Comparison of ENCODE assay signal across 8 cellular contexts in the genomic region with DNA sequence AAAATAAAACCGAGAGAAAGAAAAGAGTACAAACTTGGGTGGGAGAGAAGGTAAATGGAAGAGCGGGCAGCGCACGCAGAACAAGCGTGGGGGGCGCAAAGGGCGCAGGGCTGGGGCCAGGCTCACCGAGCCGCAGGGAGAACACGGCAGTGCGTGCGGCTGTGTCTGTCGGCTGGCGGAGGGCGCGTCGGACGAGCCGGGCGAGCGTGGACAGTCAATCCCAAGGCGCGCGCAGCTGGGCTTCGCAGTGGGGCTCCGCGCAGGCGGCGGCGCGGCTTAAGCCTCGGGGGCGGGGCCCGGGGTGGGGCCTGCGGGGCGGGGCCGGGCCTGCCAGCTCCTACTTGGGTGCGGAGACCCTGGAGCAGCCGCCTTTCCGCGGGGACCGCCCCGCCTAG. TPM values are rescaled to one million over a fixed set of nuclear protein-coding genes. Genes with fewer than 3 reads are reported as not detected.
DNase-seq lines count a peak whose midpoint lies in the region; ATAC-seq, FAIRE-seq and TF ChIP-seq lines count a peak whose summit lies in the region.

A gene with protein sequence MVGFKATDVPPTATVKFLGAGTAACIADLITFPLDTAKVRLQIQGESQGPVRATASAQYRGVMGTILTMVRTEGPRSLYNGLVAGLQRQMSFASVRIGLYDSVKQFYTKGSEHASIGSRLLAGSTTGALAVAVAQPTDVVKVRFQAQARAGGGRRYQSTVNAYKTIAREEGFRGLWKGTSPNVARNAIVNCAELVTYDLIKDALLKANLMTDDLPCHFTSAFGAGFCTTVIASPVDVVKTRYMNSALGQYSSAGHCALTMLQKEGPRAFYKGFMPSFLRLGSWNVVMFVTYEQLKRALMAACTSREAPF (minus strand): TSS at position 249 of the 395 bp plus-strand sequence. CDS start 4,465 bp downstream, outside the sequence.

- peaks cover 31% of the 10 kb centered on the region for H3K4me1 ChIP-seq in A549

- CTCF ChIA-PET in A549 (lab: Yijun Ruan, JAX) = interaction anchor here (1.0 to 1.5 kb wide), 5 partner anchors 16 to 188 kb away, joined by 3 to 7 read pairs (median 5); a partner anchor contains a TSS

- H3K4me2 ChIP-seq in A549 = peak within 1 kb of the TSS; percentile 93

- peak within 1 kb of the TSS; percentile 62 for H3K4me3 ChIP-seq in A549

- no peak for FAIRE-seq in A549 (lab: Jason Lieb, UNC)

- no peak for TF ChIP-seq RAD21 in A549 (conservative IDR thresholded peaks at IDR 0.05 in 1 of 2, IDR thresholded peaks at IDR 0.05 in 1 of 2)

- ATAC-seq in A549 (peak; percentile 87 to 92), GM18867 (IDR thresholded peaks at IDR 0.05; ENCODE audit: unreplicated experiment) (peak; percentile 50), HG03097 (IDR thresholded peaks at IDR 0.05; ENCODE audit: low FRiP score, unreplicated experiment) (peak; percentile 37)

- no peaks in the 10 kb centered on the region for H3K9me3 ChIP-seq in A549

- TF ChIP-seq CTCF in A549 (IDR thresholded peaks at IDR 0.05) = no peak

- POLR2A ChIA-PET in A549 (lab: Yijun Ruan, JAX) = interaction anchor here (0.6 to 1.9 kb wide), 17 partner anchors 10 to 510 kb away, joined by 3 to 10 read pairs (median 4); a partner anchor contains a TSS

- peak; percentile 95 for TF ChIP-seq POLR2A in A549 (IDR thresholded peaks at IDR 0.05; ENCODE audit: low read length)

- TF ChIP-seq EP300 in A549 (IDR thresholded peaks at IDR 0.05) = no peak

- under 1% methylated on average over 36 of the region's 43 CpGs for WGBS in A549 (ENCODE audit: missing lambda C conversion rate)

- DNase-seq in A549 (ENCODE audit: low read depth in 1 of 2, low spot score in 1 of 2) (peak in 1 of 2 experiments; percentile 81), NCI-H2227 treated with DMSO at 0.1 percent for 48 hours (lab: John Stamatoyannopoulos, UW) (peak; percentile 81), cerebellum (ENCODE audit: low spot score) (peak; percentile 41), kidney glomerular epithelial cell (lab: John Stamatoyannopoulos, UW) (peak; percentile 49)
- DNase-seq in activated CD4-positive, CD25-positive, alpha-beta regulatory T cell treated with anti-CD3 and anti-CD28 coated beads, Interleukin-2, amount 50 U/mL, for 16 hours (ENCODE audit: low read depth, low spot score) = peak; percentile 63
- DNase-seq in stimulated activated CD4-positive, alpha-beta T cell treated with anti-CD3 and anti-CD28 coated beads, Interleukin-1b, Interleukin-23, amount 100 ng/mL, for 1 hour (ENCODE audit: low read depth in 2 of 2) = peak; percentile 54 to 76

- peak within 1 kb of the TSS; percentile 88 to 92 for H3K27ac ChIP-seq in A549

TF ChIP-seq in A549, 52 proteins besides CTCF, POLR2A, EP300 and RAD21:
- TF ChIP-seq MYC (IDR thresholded peaks at IDR 0.05; ENCODE audit: borderline replicate concordance, low read length) (0 out of 2 replicates have a peak, but pooled peaks have one; percentile 10), FOXS1 (CRISPR knock-in tag; IDR thresholded peaks at IDR 0.05) (no peak), NPAS2 (CRISPR knock-in tag; IDR thresholded peaks at IDR 0.05; ENCODE audit: borderline replicate concordance) (no peak), HOXA7 (CRISPR knock-in tag; IDR thresholded peaks at IDR 0.05) (no peak), RFX5 (IDR thresholded peaks at IDR 0.05) (no peak), JUN (IDR thresholded peaks at IDR 0.05) (peak in 1 of 2 experiments; percentile 60; a peak in 1 of 5 replicates), CHD4 (IDR thresholded peaks at IDR 0.05; ENCODE audit: borderline replicate concordance) (no peak)
- TF ChIP-seq, protein P1, sequence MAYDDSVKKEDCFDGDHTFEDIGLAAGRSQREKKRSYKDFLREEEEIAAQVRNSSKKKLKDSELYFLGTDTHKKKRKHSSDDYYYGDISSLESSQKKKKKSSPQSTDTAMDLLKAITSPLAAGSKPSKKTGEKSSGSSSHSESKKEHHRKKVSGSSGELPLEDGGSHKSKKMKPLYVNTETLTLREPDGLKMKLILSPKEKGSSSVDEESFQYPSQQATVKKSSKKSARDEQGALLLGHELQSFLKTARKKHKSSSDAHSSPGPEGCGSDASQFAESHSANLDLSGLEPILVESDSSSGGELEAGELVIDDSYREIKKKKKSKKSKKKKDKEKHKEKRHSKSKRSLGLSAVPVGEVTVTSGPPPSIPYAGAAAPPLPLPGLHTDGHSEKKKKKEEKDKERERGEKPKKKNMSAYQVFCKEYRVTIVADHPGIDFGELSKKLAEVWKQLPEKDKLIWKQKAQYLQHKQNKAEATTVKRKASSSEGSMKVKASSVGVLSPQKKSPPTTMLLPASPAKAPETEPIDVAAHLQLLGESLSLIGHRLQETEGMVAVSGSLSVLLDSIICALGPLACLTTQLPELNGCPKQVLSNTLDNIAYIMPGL (CRISPR knock-in tag; IDR thresholded peaks at IDR 0.05; ENCODE audit: borderline replicate concordance) = no peak
- TF ChIP-seq, protein P2, sequence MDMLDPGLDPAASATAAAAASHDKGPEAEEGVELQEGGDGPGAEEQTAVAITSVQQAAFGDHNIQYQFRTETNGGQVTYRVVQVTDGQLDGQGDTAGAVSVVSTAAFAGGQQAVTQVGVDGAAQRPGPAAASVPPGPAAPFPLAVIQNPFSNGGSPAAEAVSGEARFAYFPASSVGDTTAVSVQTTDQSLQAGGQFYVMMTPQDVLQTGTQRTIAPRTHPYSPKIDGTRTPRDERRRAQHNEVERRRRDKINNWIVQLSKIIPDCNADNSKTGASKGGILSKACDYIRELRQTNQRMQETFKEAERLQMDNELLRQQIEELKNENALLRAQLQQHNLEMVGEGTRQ (IDR thresholded peaks at IDR 0.05) = no peak
- TF ChIP-seq, protein P3, sequence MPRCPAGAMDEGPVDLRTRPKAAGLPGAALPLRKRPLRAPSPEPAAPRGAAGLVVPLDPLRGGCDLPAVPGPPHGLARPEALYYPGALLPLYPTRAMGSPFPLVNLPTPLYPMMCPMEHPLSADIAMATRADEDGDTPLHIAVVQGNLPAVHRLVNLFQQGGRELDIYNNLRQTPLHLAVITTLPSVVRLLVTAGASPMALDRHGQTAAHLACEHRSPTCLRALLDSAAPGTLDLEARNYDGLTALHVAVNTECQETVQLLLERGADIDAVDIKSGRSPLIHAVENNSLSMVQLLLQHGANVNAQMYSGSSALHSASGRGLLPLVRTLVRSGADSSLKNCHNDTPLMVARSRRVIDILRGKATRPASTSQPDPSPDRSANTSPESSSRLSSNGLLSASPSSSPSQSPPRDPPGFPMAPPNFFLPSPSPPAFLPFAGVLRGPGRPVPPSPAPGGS (IDR thresholded peaks at IDR 0.05) = peak; percentile 94; the same call in 2 of the 3 replicates
- TF ChIP-seq, protein P4, sequence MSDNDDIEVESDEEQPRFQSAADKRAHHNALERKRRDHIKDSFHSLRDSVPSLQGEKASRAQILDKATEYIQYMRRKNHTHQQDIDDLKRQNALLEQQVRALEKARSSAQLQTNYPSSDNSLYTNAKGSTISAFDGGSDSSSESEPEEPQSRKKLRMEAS (IDR thresholded peaks at IDR 0.05) = no peak; the same call in 1 of the 2 replicates
- TF ChIP-seq, protein P5, sequence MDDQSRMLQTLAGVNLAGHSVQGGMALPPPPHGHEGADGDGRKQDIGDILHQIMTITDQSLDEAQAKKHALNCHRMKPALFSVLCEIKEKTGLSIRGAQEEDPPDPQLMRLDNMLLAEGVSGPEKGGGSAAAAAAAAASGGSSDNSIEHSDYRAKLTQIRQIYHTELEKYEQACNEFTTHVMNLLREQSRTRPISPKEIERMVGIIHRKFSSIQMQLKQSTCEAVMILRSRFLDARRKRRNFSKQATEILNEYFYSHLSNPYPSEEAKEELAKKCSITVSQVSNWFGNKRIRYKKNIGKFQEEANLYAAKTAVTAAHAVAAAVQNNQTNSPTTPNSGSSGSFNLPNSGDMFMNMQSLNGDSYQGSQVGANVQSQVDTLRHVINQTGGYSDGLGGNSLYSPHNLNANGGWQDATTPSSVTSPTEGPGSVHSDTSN (IDR thresholded peaks at IDR 0.05) = no peak; the same call in 1 of the 2 replicates
- TF ChIP-seq, protein P6, sequence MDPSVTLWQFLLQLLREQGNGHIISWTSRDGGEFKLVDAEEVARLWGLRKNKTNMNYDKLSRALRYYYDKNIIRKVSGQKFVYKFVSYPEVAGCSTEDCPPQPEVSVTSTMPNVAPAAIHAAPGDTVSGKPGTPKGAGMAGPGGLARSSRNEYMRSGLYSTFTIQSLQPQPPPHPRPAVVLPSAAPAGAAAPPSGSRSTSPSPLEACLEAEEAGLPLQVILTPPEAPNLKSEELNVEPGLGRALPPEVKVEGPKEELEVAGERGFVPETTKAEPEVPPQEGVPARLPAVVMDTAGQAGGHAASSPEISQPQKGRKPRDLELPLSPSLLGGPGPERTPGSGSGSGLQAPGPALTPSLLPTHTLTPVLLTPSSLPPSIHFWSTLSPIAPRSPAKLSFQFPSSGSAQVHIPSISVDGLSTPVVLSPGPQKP (IDR thresholded peaks at IDR 0.05; ENCODE audit: low read depth, low read length) = no peak

RNA-seq across cellular contexts. Expression of the gene that starts here (rescaled TPM):
- polyA plus RNA-seq in A549 (2011; rRNA removed) = 51.6 and 54.7 TPM in 2 replicates
- 96.9 and 124 TPM in 2 replicates for polyA plus RNA-seq in A549 (2012; cell fraction: cytosol; rRNA removed)
- polyA plus RNA-seq in A549 (2012; cell fraction: nucleus; rRNA removed) = 64.2 and 65.0 TPM in 2 replicates
- 126 to 138 TPM (median 131 TPM) in 3 replicates for polyA plus RNA-seq in A549 (2017; fragmentation: RNase III; extraction: RNeasy Plus Mini Kit Qiagen cat#74134 plus additional on column Dnase treatment)
- polyA minus RNA-seq in A549 (2011; rRNA and poly(A)+ RNA removed) = 152 and 192 TPM in 2 replicates
- 10.5 TPM for total RNA-seq in cerebellum

Comparison
In these comparisons a context has a peak if more than half of its experiments do, and no peak if none do; other contexts are left out.
1. ATAC-seq: peak in every context shown above with its lines; median percentile 90 in A549; 50 in GM18867; 37 in HG03097.